In genomic region chr2:224772494-224772893, GRCh38 we compare ENCODE assay signal across 24 cellular contexts. TPM values are rescaled to one million over a fixed set of nuclear protein-coding genes. Genes with fewer than 3 reads are reported as not detected.
DNase-seq lines count a peak whose midpoint lies in the region; ATAC-seq and TF ChIP-seq lines count a peak whose summit lies in the region.
"Had no signal": no experiment of that assay in that cellular context is flagged by ENCODE, and none has a peak within 500 bp of the region (broad histone marks: within the 10 kb centered on the region; RNA-seq: fewer than 3 reads in every experiment).

No MANE protein-coding gene starts in this region.

- no peak for DNase-seq in activated CD4-positive, alpha-beta T cell treated with anti-CD3 and anti-CD28 coated beads for 36 hours
- no peak for DNase-seq in activated CD4-positive, alpha-beta T cell treated with anti-CD3 and anti-CD28 coated beads, Interleukin-2, amount 10 ng/mL, durations not matched to agents 7 days and 5 days
- DNase-seq in LNCaP clone FGC (ENCODE audit: low read depth) = peak; percentile 56
- DNase-seq in NCI-H748 (lab: John Stamatoyannopoulos, UW; ENCODE audit: unreplicated experiment) = peak; percentile 30
- DNase-seq in memory B cell (ENCODE audit: low spot score in 2 of 2) = no peak
- DNase-seq in iPS-NIHi7 (ENCODE audit: extremely low spot score) = no peak
- DNase-seq in CD14-positive monocyte (ENCODE audit: low spot score) = no peak
- DNase-seq in upper lobe of right lung = no peak
- DNase-seq: DND-41; head of caudate nucleus; KBM-7; NCI-H2107; RPMI8226; stimulated activated naive CD4-positive, alpha-beta T cell; thyroid gland had no signal

- intact Hi-C loops in activated CD4-positive, alpha-beta T cell treated with anti-CD3 and anti-CD28 coated beads for 36 hours (cut with DNase I, micrococcal nuclease) = loop anchor here in 1 of 2 experiments (10.0 kb wide), 1 partner anchor 232 kb away; no protein-coding TSS in a partner anchor
- intact Hi-C loops in CD14-positive monocyte (cut with micrococcal nuclease) (no loop called here), upper lobe of right lung (cut with DNase I) (no loop called here)

- POLR2A ChIA-PET in activated CD4-positive, alpha-beta T cell treated with anti-CD3 and anti-CD28 coated beads for 36 hours (lab: Charles Lee) = no interaction called here
- POLR2A ChIA-PET in activated CD4-positive, alpha-beta T cell treated with anti-CD3 and anti-CD28 coated beads, Interleukin-2, amount 10 ng/mL, durations not matched to agents 7 days and 5 days (lab: Charles Lee) = no interaction called here

- CTCF ChIA-PET in activated CD4-positive, alpha-beta T cell treated with anti-CD3 and anti-CD28 coated beads for 36 hours (lab: Charles Lee) = no interaction called here
- CTCF ChIA-PET in activated CD4-positive, alpha-beta T cell treated with anti-CD3 and anti-CD28 coated beads, Interleukin-2, amount 10 ng/mL, durations not matched to agents 7 days and 5 days (lab: Charles Lee) = interaction anchor here (1.0 to 1.8 kb wide), 2 partner anchors 9 kb away, joined by 3 to 6 read pairs; no protein-coding TSS in a partner anchor

- no peak overlapping the region for H3K27ac ChIP-seq in upper lobe of right lung
- H3K27ac ChIP-seq: C4-2B, coronary artery, thyroid gland had no signal

- no peaks in the 10 kb centered on the region for H3K9me3 Mint-ChIP-seq in activated CD4-positive, alpha-beta T cell treated with anti-CD3 and anti-CD28 coated beads for 36 hours (ENCODE audit: low read depth)
- H3K9me3 Mint-ChIP-seq in activated CD4-positive, alpha-beta T cell treated with anti-CD3 and anti-CD28 coated beads, Interleukin-2, amount 10 ng/mL, durations not matched to agents 7 days and 5 days = no peaks in the 10 kb centered on the region
- H3K9me3 Mint-ChIP-seq in memory B cell = no peaks in the 10 kb centered on the region
- H3K9me3 Mint-ChIP-seq in CD14-positive monocyte = no peaks in the 10 kb centered on the region
- H3K9me3 Mint-ChIP-seq: activated T-helper 17 cell treated with anti-CD3 and anti-CD28 coated beads, Interleukin-2, amount 50 U/mL, for 72 hours had no signal

- TF ChIP-seq CTCF in LNCaP clone FGC (IDR thresholded peaks at IDR 0.05; ENCODE audit: control insufficient read depth, extremely low read depth, insufficient read depth) (no peak), CD14-positive monocyte (IDR thresholded peaks at IDR 0.05) (no peak), upper lobe of right lung (IDR thresholded peaks at IDR 0.05) (no peak)

- ATAC-seq in activated CD4-positive, alpha-beta T cell treated with anti-CD3 and anti-CD28 coated beads for 36 hours = no peak
- ATAC-seq in memory B cell (ENCODE audit: low read depth) = no peak
- no peak for ATAC-seq in upper lobe of right lung
- ATAC-seq: activated T-helper 17 cell treated with anti-CD3 and anti-CD28 coated beads, Interleukin-2, amount 50 U/mL, for 72 hours; SK-N-SH treated with all-trans-retinoic acid at 6 μM for 48 hours had no signal

- H3K4me1 Mint-ChIP-seq in activated CD4-positive, alpha-beta T cell treated with anti-CD3 and anti-CD28 coated beads for 36 hours = peaks cover 21% of the 10 kb centered on the region
- H3K4me1 Mint-ChIP-seq in activated CD4-positive, alpha-beta T cell treated with anti-CD3 and anti-CD28 coated beads, Interleukin-2, amount 10 ng/mL, durations not matched to agents 7 days and 5 days = no peaks in the 10 kb centered on the region
- peaks cover 22% of the 10 kb centered on the region for H3K4me1 Mint-ChIP-seq in memory B cell
- H3K4me1 Mint-ChIP-seq in CD14-positive monocyte = peaks cover 5% of the 10 kb centered on the region

- no peak overlapping the region for H3K4me3 Mint-ChIP-seq in activated CD4-positive, alpha-beta T cell treated with anti-CD3 and anti-CD28 coated beads for 36 hours
- H3K4me3 Mint-ChIP-seq in activated CD4-positive, alpha-beta T cell treated with anti-CD3 and anti-CD28 coated beads, Interleukin-2, amount 10 ng/mL, durations not matched to agents 7 days and 5 days = no peak overlapping the region
- H3K4me3 Mint-ChIP-seq in memory B cell (no peak overlapping the region), CD14-positive monocyte (no peak overlapping the region)
- H3K4me3 Mint-ChIP-seq: activated T-helper 17 cell treated with anti-CD3 and anti-CD28 coated beads, Interleukin-2, amount 50 U/mL, for 72 hours; brain had no signal

- H3K27ac Mint-ChIP-seq in activated CD4-positive, alpha-beta T cell treated with anti-CD3 and anti-CD28 coated beads for 36 hours = peak overlapping the region; percentile 76
- H3K27ac Mint-ChIP-seq in activated CD4-positive, alpha-beta T cell treated with anti-CD3 and anti-CD28 coated beads, Interleukin-2, amount 10 ng/mL, durations not matched to agents 7 days and 5 days = no peak overlapping the region
- H3K27ac Mint-ChIP-seq in memory B cell = peak overlapping the region; percentile 64
- H3K27ac Mint-ChIP-seq in CD14-positive monocyte = no peak overlapping the region
- H3K27ac Mint-ChIP-seq: brain, progenitor cell of endocrine pancreas had no signal

- peaks cover 33% of the 10 kb centered on the region for H3K36me3 ChIP-seq in upper lobe of right lung
- H3K36me3 ChIP-seq: HAP-1, thyroid gland had no signal

- H3K4me3 ChIP-seq in LNCaP clone FGC (ENCODE audit: low read depth, low read length) (no peak overlapping the region), upper lobe of right lung (no peak overlapping the region)
- H3K4me3 ChIP-seq: coronary artery, HAP-1, thyroid gland had no signal

- H3K27me3 ChIP-seq in upper lobe of right lung = no peaks in the 10 kb centered on the region
- H3K27me3 ChIP-seq: thyroid gland had no signal

- H3K27me3 Mint-ChIP-seq in activated CD4-positive, alpha-beta T cell treated with anti-CD3 and anti-CD28 coated beads for 36 hours = no peaks in the 10 kb centered on the region
- H3K27me3 Mint-ChIP-seq in activated CD4-positive, alpha-beta T cell treated with anti-CD3 and anti-CD28 coated beads, Interleukin-2, amount 10 ng/mL, durations not matched to agents 7 days and 5 days = no peaks in the 10 kb centered on the region
- H3K27me3 Mint-ChIP-seq in memory B cell = no peaks in the 10 kb centered on the region
- H3K27me3 Mint-ChIP-seq in CD14-positive monocyte (ENCODE audit: low read depth in 3 of 3) = no peaks in the 10 kb centered on the region
- H3K27me3 Mint-ChIP-seq: activated T-helper 17 cell treated with anti-CD3 and anti-CD28 coated beads, Interleukin-2, amount 50 U/mL, for 72 hours; progenitor cell of endocrine pancreas had no signal

- H3K9me3 ChIP-seq in upper lobe of right lung = no peaks in the 10 kb centered on the region
- H3K9me3 ChIP-seq: HAP-1, thyroid gland had no signal

- no peaks in the 10 kb centered on the region for H3K4me1 ChIP-seq in upper lobe of right lung
- H3K4me1 ChIP-seq: HAP-1 had no signal

- H3K36me3 Mint-ChIP-seq in activated CD4-positive, alpha-beta T cell treated with anti-CD3 and anti-CD28 coated beads for 36 hours (ENCODE audit: low read depth) = peaks cover 77% of the 10 kb centered on the region
- peaks cover 84% of the 10 kb centered on the region for H3K36me3 Mint-ChIP-seq in activated CD4-positive, alpha-beta T cell treated with anti-CD3 and anti-CD28 coated beads, Interleukin-2, amount 10 ng/mL, durations not matched to agents 7 days and 5 days (ENCODE audit: low read depth)
- H3K36me3 Mint-ChIP-seq in memory B cell (peaks cover 65% of the 10 kb centered on the region), CD14-positive monocyte (peaks cover 84 to 94% of the 10 kb centered on the region in 2 donors)

RNA-seq across cellular contexts. Expression of gene CCDC195, which starts 56.3 kb away (rescaled TPM):
- not detected for total RNA-seq in activated CD4-positive, alpha-beta T cell treated with anti-CD3 and anti-CD28 coated beads for 36 hours
- total RNA-seq in activated CD4-positive, alpha-beta T cell treated with anti-CD3 and anti-CD28 coated beads, Interleukin-2, amount 10 ng/mL, durations not matched to agents 7 days and 5 days = not detected
- not detected for polyA plus RNA-seq in CD14-positive monocyte
- not detected for total RNA-seq in upper lobe of right lung
- total RNA-seq: activated T-helper 17 cell treated with anti-CD3 and anti-CD28 coated beads, Interleukin-2, amount 50 U/mL, for 72 hours; progenitor cell of endocrine pancreas; thyroid gland had no signal
- polyA plus RNA-seq: AG04450, neural cell had no signal

Comparison
In these comparisons a context has a peak if more than half of its experiments do, and no peak if none do; other contexts are left out.
1. H3K27ac Mint-ChIP-seq: peak in activated CD4-positive, alpha-beta T cell treated with anti-CD3 and anti-CD28 coated beads for 36 hours (single experiment) and memory B cell (single experiment); none in activated CD4-positive, alpha-beta T cell treated with anti-CD3 and anti-CD28 coated beads, Interleukin-2, amount 10 ng/mL, durations not matched to agents 7 days and 5 days (single experiment) and CD14-positive monocyte (0 of 7).
2. DNase-seq: peak in LNCaP clone FGC (single experiment) and NCI-H748 (single experiment); none in activated CD4-positive, alpha-beta T cell treated with anti-CD3 and anti-CD28 coated beads for 36 hours (single experiment), activated CD4-positive, alpha-beta T cell treated with anti-CD3 and anti-CD28 coated beads, Interleukin-2, amount 10 ng/mL, durations not matched to agents 7 days and 5 days (single experiment), memory B cell (0 of 2), iPS-NIHi7 (single experiment), CD14-positive monocyte (single experiment) and upper lobe of right lung (single experiment).